In the genomic region with DNA sequence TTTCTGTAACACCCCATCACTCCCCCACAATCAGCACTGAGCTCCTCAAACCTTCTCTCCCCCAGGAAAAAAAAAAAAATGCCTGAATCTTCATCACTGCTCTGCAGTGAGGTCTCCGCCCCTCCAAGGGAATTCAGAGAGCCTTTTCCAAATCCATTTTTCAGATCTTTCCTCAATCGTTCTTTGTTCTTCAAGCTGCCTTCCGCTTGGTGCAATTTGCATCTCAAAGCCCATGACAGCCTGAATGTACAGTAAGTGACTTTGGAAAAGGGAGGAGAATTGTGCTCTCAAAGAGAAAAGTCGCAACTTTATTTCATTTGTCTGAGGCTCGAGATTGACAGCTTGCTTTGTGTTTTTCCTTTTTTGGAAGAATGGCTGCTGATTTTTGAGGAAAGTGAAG, we compare ENCODE assay signal across 17 cellular contexts.
"Had no signal": no experiment of that assay in that cellular context is flagged by ENCODE, and none has a peak within 500 bp of the region (broad histone marks: within the 10 kb centered on the region; RNA-seq: fewer than 3 reads in every experiment).

No MANE protein-coding gene starts in this region.

- DNase-seq: activated CD4-positive, alpha-beta T cell treated with anti-CD3 and anti-CD28 coated beads, Interleukin-2, amount 10 ng/mL, durations not matched to agents 24 days and 14 days; activated CD8-positive, alpha-beta memory T cell treated with anti-CD3 and anti-CD28 coated beads, Interleukin-2, amount 50 U/mL, for 48 hours; activated gamma-delta T cell treated with Interleukin-2 at 50 U/mL for 16 hours; amniotic stem cell; body of pancreas; effector memory CD8-positive, alpha-beta T cell; midbrain; stimulated activated CD4-positive, alpha-beta T cell treated with anti-CD3 and anti-CD28 coated beads, Interleukin-15, amount 100 ng/mL, for 24 hours; stimulated activated CD4-positive, alpha-beta T cell treated with anti-CD3 and anti-CD28 coated beads, Interleukin-4, amount 100 ng/mL, for 1 hour; stimulated activated naive CD4-positive, alpha-beta T cell; T-helper 2 cell had no signal

- H3K27ac ChIP-seq: body of pancreas, epithelial cell of prostate, neutrophil, right atrium auricular region had no signal

- H3K36me3 ChIP-seq: neutrophil, right atrium auricular region had no signal

- H3K27me3 ChIP-seq: body of pancreas, neutrophil, right atrium auricular region had no signal

- H3K4me3 ChIP-seq: body of pancreas, lung, right atrium auricular region, skin epidermis had no signal

- ATAC-seq: body of pancreas; effector memory CD8-positive, alpha-beta T cell; WTC11 had no signal
